Comparison of ENCODE assay signal across 8 cellular contexts in the genomic region with DNA sequence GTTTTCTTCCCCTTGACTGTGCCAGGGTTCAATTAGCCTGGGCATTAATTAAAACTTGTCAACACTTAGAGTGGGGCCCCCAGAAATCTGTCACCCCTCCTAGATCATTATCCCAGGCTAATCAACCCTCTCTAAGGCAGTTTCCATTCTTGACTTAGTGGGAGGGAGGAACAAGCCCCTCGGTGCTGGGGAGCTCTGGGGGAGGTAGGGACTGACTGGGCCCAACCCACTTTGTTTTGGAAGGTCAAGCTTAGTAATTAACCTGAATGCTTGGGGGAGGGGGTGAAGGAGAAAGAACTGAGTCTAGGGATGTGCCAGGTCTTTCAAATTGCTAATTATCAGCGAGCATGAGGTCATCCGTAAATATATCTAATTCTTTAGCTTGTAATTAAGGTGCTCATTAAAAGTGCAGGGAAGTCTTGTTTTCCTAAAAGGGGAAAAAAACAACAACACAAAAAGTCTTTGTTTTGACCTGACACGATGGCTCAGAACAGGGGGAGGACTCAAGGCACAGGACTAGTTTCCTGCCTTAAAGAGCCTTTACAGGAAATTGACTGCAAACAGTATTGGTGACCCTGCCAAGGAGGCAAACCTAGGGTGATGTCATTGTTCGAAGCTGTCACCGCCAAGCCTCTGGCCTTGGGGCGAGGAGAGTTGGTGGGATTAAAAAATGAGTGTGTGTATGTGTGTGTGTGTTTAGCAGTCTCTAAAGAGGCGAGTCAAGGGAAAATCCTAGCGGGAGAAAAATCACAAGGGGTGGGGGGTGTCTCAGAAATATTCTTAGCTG. TPM values are rescaled to one million over a fixed set of nuclear protein-coding genes. Genes with fewer than 3 reads are reported as not detected.
A peak's percentile ranks its signal among the peaks of the same experiment; 100 is the strongest.
DNase-seq lines count a peak whose midpoint lies in the region; ATAC-seq and TF ChIP-seq lines count a peak whose summit lies in the region.

No MANE protein-coding gene starts in this region.

- peak overlapping the region; percentile 10 for H3K18ac ChIP-seq in mesendoderm (ENCODE audit: low read length)

- peak overlapping the region; percentile 92 for H2BK5ac ChIP-seq in mesendoderm (ENCODE audit: low read length)

- H3K9me3 ChIP-seq in ectodermal cell (ENCODE audit: control insufficient read depth, low read length) (no peaks in the 10 kb centered on the region), upper lobe of right lung (no peaks in the 10 kb centered on the region)

- intact Hi-C loops in upper lobe of right lung (cut with DNase I), result no loop called here

- no peak overlapping the region for H2BK15ac ChIP-seq in mesendoderm (replicated peaks; ENCODE audit: low read depth)

- peak overlapping the region; percentile 76 for H3K27ac ChIP-seq in ectodermal cell (ENCODE audit: insufficient read depth, low read depth, low read length, poor library complexity, severe bottlenecking)
- H3K27ac ChIP-seq in mesendoderm (ENCODE audit: low read depth, low read length), result peak overlapping the region; percentile 74
- H3K27ac ChIP-seq in upper lobe of right lung, result peak overlapping the region; percentile 90

- peaks cover 85% of the 10 kb centered on the region for H3K79me2 ChIP-seq in mesendoderm (ENCODE audit: control insufficient read depth, insufficient read depth, low read length)

- H3K4me1 ChIP-seq in ectodermal cell (ENCODE audit: control insufficient read depth, insufficient read depth, low read length) (peaks cover 57% of the 10 kb centered on the region), mesendoderm (ENCODE audit: control insufficient read depth, low read depth, low read length) (peaks cover 51% of the 10 kb centered on the region), upper lobe of right lung (peaks cover 100% of the 10 kb centered on the region)

- H3K4me3 ChIP-seq in ectodermal cell (ENCODE audit: insufficient read depth, low read depth, low read length) (no peak overlapping the region), mesendoderm (ENCODE audit: low read length) (no peak overlapping the region), upper lobe of right lung (no peak overlapping the region)

- peaks cover 21% of the 10 kb centered on the region for H3K79me1 ChIP-seq in mesendoderm (ENCODE audit: low read length)

- H2AK5ac ChIP-seq in mesendoderm (ENCODE audit: low read length), result peak overlapping the region; percentile 86

- peak; percentile 35 for ATAC-seq in SK-N-SH treated with all-trans-retinoic acid at 6 μM for 48 hours
- ATAC-seq in upper lobe of right lung, result peak; percentile 23

- peak overlapping the region; percentile 70 for H3K9ac ChIP-seq in mesendoderm (ENCODE audit: low read length)

- H3K56ac ChIP-seq in mesendoderm (ENCODE audit: low read length), result peak overlapping the region; percentile 93

- WGBS in ectodermal cell, 2 experiments, result 39% methylated on average over 9 of the region's 9 CpGs
- WGBS in mesendoderm (ENCODE audit: extremely low coverage, insufficient coverage, low lambda C conversion rate), result no CpG with 5 or more reads among the region's 9 CpGs

- peak; percentile 76 for DNase-seq in activated effector memory CD4-positive, alpha-beta T cell treated with anti-CD3 and anti-CD28 coated beads, Interleukin-2, amount 50 U/mL, for 16 hours
- DNase-seq in activated effector memory CD4-positive, alpha-beta T cell treated with Interleukin-2 at 50 U/mL for 16 hours, result no peak
- peak; percentile 96 for DNase-seq in mesendoderm
- DNase-seq in upper lobe of right lung, result no peak
- DNase-seq in GF-D8 (lab: John Stamatoyannopoulos, UW), result no peak
- DNase-seq in NCI-H526 (lab: John Stamatoyannopoulos, UW), result no peak

- H4K8ac ChIP-seq in mesendoderm (ENCODE audit: low read depth, low read length), result no peak overlapping the region

- TF ChIP-seq CTCF in upper lobe of right lung (IDR thresholded peaks at IDR 0.05), result no peak

- no peak overlapping the region for H3K23ac ChIP-seq in mesendoderm (ENCODE audit: low read length)

- H3K27me3 ChIP-seq in ectodermal cell (ENCODE audit: control insufficient read depth, insufficient read depth, low read length, poor library complexity, severe bottlenecking) (no peaks in the 10 kb centered on the region), mesendoderm (ENCODE audit: insufficient read depth, low read length, poor library complexity) (no peaks in the 10 kb centered on the region), upper lobe of right lung (no peaks in the 10 kb centered on the region)

- H3K36me3 ChIP-seq in ectodermal cell (ENCODE audit: control insufficient read depth, insufficient read depth, low read length) (no peaks in the 10 kb centered on the region), mesendoderm (ENCODE audit: control insufficient read depth, insufficient read depth, low read length) (no peaks in the 10 kb centered on the region), upper lobe of right lung (no peaks in the 10 kb centered on the region)

- H3K4me2 ChIP-seq in mesendoderm (ENCODE audit: low read length), result no peak overlapping the region

- H2BK120ac ChIP-seq in mesendoderm (ENCODE audit: low read depth, low read length), result peak overlapping the region; percentile 14

- H4K5ac ChIP-seq in mesendoderm (ENCODE audit: low read length), result no peak overlapping the region

- H3K4ac ChIP-seq in mesendoderm (ENCODE audit: low read depth, low read length), result peak overlapping the region; percentile 58

TF ChIP-seq in SK-N-SH treated with all-trans-retinoic acid at 6 μM for 48 hours, 23 proteins besides CTCF, POLR2A, EP300 and RAD21 (continues in another document):
- TF ChIP-seq TSHZ2 (CRISPR knock-in tag; IDR thresholded peaks at IDR 0.05) (no peak), GLIS3 (CRISPR knock-in tag; IDR thresholded peaks at IDR 0.05) (no peak), ZC3H10 (CRISPR knock-in tag; IDR thresholded peaks at IDR 0.05) (no peak), ZFP30 (CRISPR knock-in tag; IDR thresholded peaks at IDR 0.05) (no peak), OSR1 (CRISPR knock-in tag; IDR thresholded peaks at IDR 0.05) (no peak), CREB5 (CRISPR knock-in tag; IDR thresholded peaks at IDR 0.05; ENCODE audit: low read depth) (no peak), ESRRG (CRISPR knock-in tag; IDR thresholded peaks at IDR 0.05) (no peak), TOX (CRISPR knock-in tag; IDR thresholded peaks at IDR 0.05; ENCODE audit: borderline replicate concordance) (no peak)

RNA-seq across cellular contexts. Expression of gene ACTN4, which starts 19.4 kb away (rescaled TPM):
- 346 TPM for polyA plus RNA-seq in ectodermal cell (2013, experiment 1 of 4)
- 360 TPM for polyA plus RNA-seq in ectodermal cell (2013, experiment 2 of 4)
- polyA plus RNA-seq in ectodermal cell (2013, experiment 3 of 4), result 244 TPM
- 264 TPM for polyA plus RNA-seq in ectodermal cell (2013, experiment 4 of 4)
- 294 TPM for polyA plus RNA-seq in mesendoderm (2013, experiment 1 of 2)
- 302 TPM for polyA plus RNA-seq in mesendoderm (2013, experiment 2 of 2)
- total RNA-seq in upper lobe of right lung, result 565 TPM

RNA-seq across cellular contexts. Expression of gene EIF3K, which starts 47.9 kb away (rescaled TPM):
- polyA plus RNA-seq in ectodermal cell (2013, experiment 1 of 4), result 290 TPM
- 283 TPM for polyA plus RNA-seq in ectodermal cell (2013, experiment 2 of 4)
- polyA plus RNA-seq in ectodermal cell (2013, experiment 3 of 4), result 259 TPM
- polyA plus RNA-seq in ectodermal cell (2013, experiment 4 of 4), result 285 TPM
- 422 TPM for polyA plus RNA-seq in mesendoderm (2013, experiment 1 of 2)
- 421 TPM for polyA plus RNA-seq in mesendoderm (2013, experiment 2 of 2)
- 215 TPM for total RNA-seq in upper lobe of right lung

RNA-seq across cellular contexts. Expression of gene MAP4K1, which starts 49.1 kb away (rescaled TPM):
- 8.0 TPM for polyA plus RNA-seq in ectodermal cell (2013, experiment 1 of 4)
- polyA plus RNA-seq in ectodermal cell (2013, experiment 2 of 4), result 10.7 TPM
- 8.0 TPM for polyA plus RNA-seq in ectodermal cell (2013, experiment 3 of 4)
- 2.9 TPM for polyA plus RNA-seq in ectodermal cell (2013, experiment 4 of 4)
- polyA plus RNA-seq in mesendoderm (2013, experiment 1 of 2), result 9.1 TPM
- polyA plus RNA-seq in mesendoderm (2013, experiment 2 of 2), result 8.6 TPM
- total RNA-seq in upper lobe of right lung, result 12.1 TPM

Comparison
In these comparisons a context has a peak if more than half of its experiments do, and no peak if none do; other contexts are left out.
1. DNase-seq: peak in activated effector memory CD4-positive, alpha-beta T cell treated with anti-CD3 and anti-CD28 coated beads, Interleukin-2, amount 50 U/mL, for 16 hours (single experiment) and mesendoderm (single experiment); none in activated effector memory CD4-positive, alpha-beta T cell treated with Interleukin-2 at 50 U/mL for 16 hours (single experiment), upper lobe of right lung (single experiment), GF-D8 (single experiment) and NCI-H526 (0 of 2).
2. Peak in every context shown above with its lines, with median percentiles within 50 percentile points of each other: H3K27ac ChIP-seq.